18 cellular contexts compared by ENCODE assay signal in genomic region chr5:78808380-78808779, GRCh38.
DNase-seq lines count a peak whose midpoint lies in the region; ATAC-seq, FAIRE-seq and TF ChIP-seq lines count a peak whose summit lies in the region.
"Had no signal": no experiment of that assay in that cellular context is flagged by ENCODE, and none has a peak within 500 bp of the region (broad histone marks: within the 10 kb centered on the region; RNA-seq: fewer than 3 reads in every experiment).

No MANE protein-coding gene starts in this region.

- no peak for TF ChIP-seq POLR2A in heart left ventricle (IDR thresholded peaks at IDR 0.05)

- intact Hi-C loops in Right ventricle myocardium superior (cut with DNase I): no loop called here
- intact Hi-C loops in cardiac septum (cut with DNase I): no loop called here
- intact Hi-C loops in heart left ventricle (cut with DNase I): loop anchor here in 1 of 10 donors (10.0 kb wide), 1 partner anchor 164 kb away; the partner anchor contains the start of gene LHFPL2
- intact Hi-C loops in upper lobe of right lung (cut with DNase I): no loop called here

- no peak overlapping the region for H2BK120ac ChIP-seq in neuronal stem cell (ENCODE audit: low read depth, low read length)

- H2AFZ ChIP-seq in neuronal stem cell (ENCODE audit: low read length): no peak overlapping the region
- H2AFZ ChIP-seq: PC-9 had no signal

- FAIRE-seq in frontal cortex (lab: Jason Lieb, UNC): no peak
- FAIRE-seq: H1, K562 had no signal

- no peak overlapping the region for H3K4me2 ChIP-seq in neuronal stem cell (ENCODE audit: insufficient read depth, low read length, poor library complexity, severe bottlenecking)
- H3K4me2 ChIP-seq: PC-9 had no signal

- peak overlapping the region; percentile 44 for H3K23ac ChIP-seq in neuronal stem cell (ENCODE audit: low read depth, low read length, poor library complexity)

- no peaks in the 10 kb centered on the region for H3K27me3 ChIP-seq in heart left ventricle
- no peaks in the 10 kb centered on the region for H3K27me3 ChIP-seq in neuronal stem cell (ENCODE audit: control insufficient read depth in 3 of 3, insufficient read depth in 3 of 3, low read depth in 1 of 3, low read length in 3 of 3)
- no peaks in the 10 kb centered on the region for H3K27me3 ChIP-seq in upper lobe of right lung

- DNase-seq in Right ventricle myocardium superior (no peak), cardiac septum (ENCODE audit: low spot score) (no peak), heart left ventricle (peak in 2 of 5 donors; percentile 36 to 51), neuronal stem cell (ENCODE audit: low spot score) (no peak), upper lobe of right lung (no peak), frontal cortex (ENCODE audit: low spot score in 2 of 2) (no peak), middle frontal gyrus (ENCODE audit: extremely low spot score, low spot score) (no peak)
- DNase-seq in activated CD8-positive, alpha-beta memory T cell treated with anti-CD3 and anti-CD28 coated beads, Interleukin-2, amount 50 U/mL, for 4 hours: no peak
- DNase-seq: 8988T, DMS 273 treated with DMSO at 0.1 percent for 48 hours, NCI-H1048, NCI-H1694 treated with DMSO at 0.1 percent for 48 hours, NCI-H446, NCI-H748 treated with DMSO at 0.1 percent for 48 hours, PC-9 had no signal

- H2BK15ac ChIP-seq in neuronal stem cell (ENCODE audit: low read length): no peak overlapping the region

- WGBS in heart left ventricle, 4 donors: 62 to 72% (median 68%) methylated on average over 6 of the region's 6 CpGs
- WGBS in neuronal stem cell (ENCODE audit: extremely low coverage in 2 of 2, insufficient read length in 2 of 2, insufficient replicate concordance in 1 of 2), 2 donors: no CpG with 5 or more reads among the region's 6 CpGs

- H3K4ac ChIP-seq in neuronal stem cell (ENCODE audit: low read length): no peak overlapping the region

- no peak overlapping the region for H2AK5ac ChIP-seq in neuronal stem cell (ENCODE audit: low read depth, low read length)

- H2BK12ac ChIP-seq in neuronal stem cell (ENCODE audit: low read length): no peak overlapping the region

- H4K8ac ChIP-seq in neuronal stem cell (ENCODE audit: low read depth, low read length): no peak overlapping the region

- H3K27ac ChIP-seq in heart left ventricle: peak overlapping the region in 1 of 12 donors; percentile 24
- no peak overlapping the region for H3K27ac ChIP-seq in neuronal stem cell (replicated peaks; ENCODE audit: low read length)
- H3K27ac ChIP-seq in upper lobe of right lung: no peak overlapping the region
- H3K27ac ChIP-seq: HL-60, PC-9 had no signal

- no peak for TF ChIP-seq CTCF in heart left ventricle (IDR thresholded peaks at IDR 0.05)
- TF ChIP-seq CTCF in upper lobe of right lung (IDR thresholded peaks at IDR 0.05): no peak

- H3K14ac ChIP-seq in neuronal stem cell (ENCODE audit: low read length): peak overlapping the region; percentile 1

- H4K91ac ChIP-seq in neuronal stem cell (ENCODE audit: low read depth, low read length, poor library complexity): no peak overlapping the region

- H2BK5ac ChIP-seq in neuronal stem cell (ENCODE audit: low read length): no peak overlapping the region

- H3K4me3 ChIP-seq in heart left ventricle (no peak overlapping the region), neuronal stem cell (ENCODE audit: low read length in 2 of 2) (no peak overlapping the region), upper lobe of right lung (no peak overlapping the region)
- H3K4me3 ChIP-seq: K562, PC-9 had no signal

- no peak overlapping the region for H3K18ac ChIP-seq in neuronal stem cell (ENCODE audit: low read length)

- H3K9ac ChIP-seq in neuronal stem cell (ENCODE audit: low read depth, low read length, poor library complexity): no peak overlapping the region

- no peaks in the 10 kb centered on the region for H3K9me3 ChIP-seq in heart left ventricle
- H3K9me3 ChIP-seq in neuronal stem cell (replicated peaks in 1 of 2; ENCODE audit: control insufficient read depth in 2 of 2, insufficient read depth in 1 of 2, low read depth in 1 of 2, low read length in 2 of 2): no peaks in the 10 kb centered on the region
- H3K9me3 ChIP-seq in upper lobe of right lung: no peaks in the 10 kb centered on the region

- no peaks in the 10 kb centered on the region for H3K79me1 ChIP-seq in neuronal stem cell (ENCODE audit: low read depth, low read length)

- H3K36me3 ChIP-seq in heart left ventricle (no peaks in the 10 kb centered on the region), neuronal stem cell (replicated peaks in 1 of 2; ENCODE audit: control insufficient read depth in 2 of 2, insufficient read depth in 2 of 2, low read length in 2 of 2) (no peaks in the 10 kb centered on the region), upper lobe of right lung (no peaks in the 10 kb centered on the region)

- H3K4me1 ChIP-seq in heart left ventricle (peaks cover 0 to 42% (median 18%) of the 10 kb centered on the region in 12 donors), neuronal stem cell (ENCODE audit: control insufficient read depth in 2 of 2, insufficient read depth in 1 of 2, low read depth in 1 of 2, low read length in 2 of 2) (peaks cover 0 to 8% of the 10 kb centered on the region in 2 donors), upper lobe of right lung (peaks cover 3% of the 10 kb centered on the region)

- ATAC-seq in Right ventricle myocardium superior (ENCODE audit: poor library complexity) (peak; percentile 23), heart left ventricle (peak; percentile 66 to 80 (median 72)), upper lobe of right lung (peak; percentile 23)
- ATAC-seq: K562 had no signal
